26 cellular contexts compared by ENCODE assay signal in genomic region chr4:122815248-122815647, GRCh38.
"Had no signal": no experiment of that assay in that cellular context is flagged by ENCODE, and none has a peak within 500 bp of the region (broad histone marks: within the 10 kb centered on the region; RNA-seq: fewer than 3 reads in every experiment).

No MANE protein-coding gene starts in this region.

- FAIRE-seq: endometrium, islet of Langerhans had no signal

- H3K27ac ChIP-seq: esophagus squamous epithelium, heart right ventricle, left lung, neural progenitor cell, parathyroid adenoma, suprapubic skin, vagina had no signal

- H3K4me2 ChIP-seq: neural progenitor cell, smooth muscle cell had no signal

- H3K36me3 ChIP-seq: esophagus squamous epithelium, heart right ventricle, left lung, neural progenitor cell, suprapubic skin, vagina had no signal

- DNase-seq: effector memory CD8-positive, alpha-beta T cell; erythroblast; esophagus squamous epithelium; foreskin melanocyte; glutamatergic neuron; heart right ventricle; hippocampal formation; left cardiac atrium; left lung; mesenchymal stem cell; mucosa of descending colon; naive B cell; stimulated activated CD4-positive, alpha-beta T cell treated with anti-CD3 and anti-CD28 coated beads, Interleukin-12 subunit alpha, Interleukin-12 subunit beta, amount 100 ng/mL, for 4 hours; stimulated activated CD4-positive, alpha-beta T cell treated with anti-CD3 and anti-CD28 coated beads, Interleukin-1b, Interleukin-23, amount 100 ng/mL, for 48 hours; stimulated activated CD4-positive, alpha-beta T cell treated with anti-CD3 and anti-CD28 coated beads, Interleukin-4, amount 100 ng/mL, for 1 hour; stimulated activated CD8-positive, alpha-beta memory T cell treated with anti-CD3 and anti-CD28 coated beads, Interleukin-4, amount 100 ng/mL, for 48 hours; stimulated activated naive CD4-positive, alpha-beta T cell; trophoblast cell had no signal

- H3K27me3 ChIP-seq: esophagus squamous epithelium, heart right ventricle, neural progenitor cell, suprapubic skin, vagina had no signal

- H3K9ac ChIP-seq: neural progenitor cell, parathyroid adenoma had no signal

- H3K4me3 ChIP-seq: esophagus squamous epithelium, heart right ventricle, left lung, mucosa of descending colon, neural progenitor cell, smooth muscle cell, suprapubic skin, vagina had no signal

- H3K79me2 ChIP-seq: parathyroid adenoma had no signal

- H2AFZ ChIP-seq: neural progenitor cell, parathyroid adenoma had no signal

- H3K9me3 ChIP-seq: esophagus squamous epithelium, heart right ventricle, left lung, mucosa of descending colon, suprapubic skin, vagina had no signal

- ATAC-seq: effector memory CD8-positive, alpha-beta T cell; heart right ventricle; left cardiac atrium; left lung; mucosa of descending colon; sciatic nerve had no signal

- H3K4me1 ChIP-seq: esophagus squamous epithelium, left lung, parathyroid adenoma, suprapubic skin, vagina had no signal
